Comparison of ENCODE assay signal across 16 cellular contexts in the genomic region with DNA sequence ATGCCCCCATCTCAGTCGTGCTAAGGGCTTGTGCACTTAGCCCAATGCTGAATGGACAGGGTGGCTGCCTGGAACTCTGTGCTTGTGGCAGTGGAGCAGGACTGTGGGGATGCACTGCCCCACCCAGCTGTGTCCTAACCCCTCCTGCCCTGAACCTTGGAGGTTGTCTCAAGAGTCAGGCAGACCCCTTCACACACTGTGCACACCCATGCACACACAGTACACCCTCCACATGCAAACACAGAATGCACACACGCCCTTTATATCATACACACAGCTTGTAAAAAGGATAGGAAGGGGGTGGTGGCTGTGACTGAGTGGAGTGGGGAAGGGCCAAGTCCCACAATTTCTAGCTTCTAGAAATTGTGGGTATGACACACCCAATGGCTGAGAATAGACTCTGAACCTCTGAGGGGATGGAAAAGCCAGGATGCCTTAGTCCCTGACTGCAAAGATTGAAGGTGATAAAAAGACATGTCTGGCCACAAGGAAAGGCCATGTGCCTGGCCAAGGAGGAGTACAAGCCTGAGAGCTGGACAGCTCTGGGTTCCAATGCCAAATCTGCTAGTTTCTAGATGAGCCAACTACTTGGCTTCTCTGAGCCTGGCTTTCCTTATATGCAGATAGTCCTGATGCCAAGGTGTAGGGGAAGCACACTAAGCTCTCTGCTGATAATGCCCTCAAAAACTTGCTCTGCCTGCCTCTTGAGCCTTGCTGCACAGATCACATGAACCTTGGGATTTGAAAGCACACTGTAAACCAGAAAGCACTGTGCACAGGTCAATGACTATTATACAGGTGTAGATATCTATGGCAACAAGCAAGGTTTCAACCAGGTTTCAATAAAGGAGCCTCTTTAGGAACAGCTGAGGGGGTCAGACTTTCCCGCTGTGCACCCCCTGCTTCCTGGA. TPM values are rescaled to one million over a fixed set of nuclear protein-coding genes. Genes with fewer than 3 reads are reported as not detected.
DNase-seq lines count a peak whose midpoint lies in the region; ATAC-seq and TF ChIP-seq lines count a peak whose summit lies in the region.
"Had no signal": no experiment of that assay in that cellular context is flagged by ENCODE, and none has a peak within 500 bp of the region (broad histone marks: within the 10 kb centered on the region; RNA-seq: fewer than 3 reads in every experiment).

No MANE protein-coding gene starts in this region.

- peaks cover 40% of the 10 kb centered on the region for H3K79me2 ChIP-seq in PC-9 (ENCODE audit: low read depth)

- no peaks in the 10 kb centered on the region for H3K9me3 ChIP-seq in PC-9 (ENCODE audit: insufficient read depth, low read depth)
- no peaks in the 10 kb centered on the region for H3K9me3 ChIP-seq in right cardiac atrium (ENCODE audit: control insufficient read depth, low read length)

- no peaks in the 10 kb centered on the region for H3K36me3 Mint-ChIP-seq in osteocyte (ENCODE audit: unreplicated experiment)
- no peaks in the 10 kb centered on the region for H3K36me3 Mint-ChIP-seq in activated CD4-positive, alpha-beta T cell treated with anti-CD3 and anti-CD28 coated beads, Interleukin-2, amount 10 ng/mL, durations not matched to agents 7 days and 5 days (ENCODE audit: low read depth)
- H3K36me3 Mint-ChIP-seq: T-cell had no signal

- H3K9me3 Mint-ChIP-seq in osteocyte (ENCODE audit: unreplicated experiment), result no peaks in the 10 kb centered on the region
- no peaks in the 10 kb centered on the region for H3K9me3 Mint-ChIP-seq in activated CD4-positive, alpha-beta T cell treated with anti-CD3 and anti-CD28 coated beads, Interleukin-2, amount 10 ng/mL, durations not matched to agents 7 days and 5 days
- H3K9me3 Mint-ChIP-seq: activated T-cell treated with anti-CD3 and anti-CD28 coated beads, Interleukin-2, amount 50 U/mL, for 72 hours; effector memory CD8-positive, alpha-beta T cell; T-cell had no signal

- peak; percentile 37 to 40 for ATAC-seq in right cardiac atrium
- ATAC-seq: activated T-cell treated with anti-CD3 and anti-CD28 coated beads, Interleukin-2, amount 50 U/mL, for 72 hours; effector memory CD8-positive, alpha-beta T cell; T-cell had no signal

- no peak overlapping the region for H2AFZ ChIP-seq in PC-9

- BruUV-seq in PC-9 (replicated peaks; lab: Mats Ljungman, UMichigan), result no TSS peak

- H3K9me2 ChIP-seq in PC-9 (ENCODE audit: insufficient read depth), result no peaks in the 10 kb centered on the region

- H3K27ac Mint-ChIP-seq in osteocyte (ENCODE audit: unreplicated experiment), result peak overlapping the region; percentile 27
- H3K27ac Mint-ChIP-seq in activated CD4-positive, alpha-beta T cell treated with anti-CD3 and anti-CD28 coated beads, Interleukin-2, amount 10 ng/mL, durations not matched to agents 7 days and 5 days, result no peak overlapping the region
- H3K27ac Mint-ChIP-seq: activated T-cell treated with anti-CD3 and anti-CD28 coated beads, Interleukin-2, amount 50 U/mL, for 72 hours; effector memory CD8-positive, alpha-beta T cell; T-cell had no signal

- H3K4me1 ChIP-seq in PC-9 (replicated peaks; ENCODE audit: insufficient read depth) (peaks cover 68% of the 10 kb centered on the region), right cardiac atrium (ENCODE audit: control insufficient read depth, insufficient read depth, low read length) (peaks cover 2% of the 10 kb centered on the region)

- peaks cover 22% of the 10 kb centered on the region for H3K4me1 Mint-ChIP-seq in osteocyte (ENCODE audit: unreplicated experiment)
- no peaks in the 10 kb centered on the region for H3K4me1 Mint-ChIP-seq in activated CD4-positive, alpha-beta T cell treated with anti-CD3 and anti-CD28 coated beads, Interleukin-2, amount 10 ng/mL, durations not matched to agents 7 days and 5 days
- H3K4me1 Mint-ChIP-seq: T-cell had no signal

- H3K27me3 Mint-ChIP-seq in osteocyte (ENCODE audit: unreplicated experiment), result no peaks in the 10 kb centered on the region
- H3K27me3 Mint-ChIP-seq in activated CD4-positive, alpha-beta T cell treated with anti-CD3 and anti-CD28 coated beads, Interleukin-2, amount 10 ng/mL, durations not matched to agents 7 days and 5 days, result peaks cover 2% of the 10 kb centered on the region

- H3K27me3 ChIP-seq in PC-9 (ENCODE audit: insufficient read depth, low read depth) (no peaks in the 10 kb centered on the region), right cardiac atrium (ENCODE audit: control insufficient read depth, insufficient read depth) (no peaks in the 10 kb centered on the region)

- in situ Hi-C loops in G401 (cut with HindIII; ENCODE audit: low sequenced_read_pairs), result no loop called here
- in situ Hi-C loops in KBM-7 (cut with MboI; ENCODE audit: low pct_unique_long_range_greater_than_20kb, low sequenced_read_pairs), result no loop called here

- peak overlapping the region; percentile 38 for H3K4me2 ChIP-seq in PC-9

- peak overlapping the region; percentile 93 for H3K27ac ChIP-seq in PC-9
- no peak overlapping the region for H3K27ac ChIP-seq in right cardiac atrium (ENCODE audit: low read length)

- DNase-seq in G401 (ENCODE audit: low spot score), result peak; percentile 48
- DNase-seq in PC-9, result peak in 1 of 2 experiments; percentile 74
- DNase-seq in right cardiac atrium, result no peak
- DNase-seq in osteocyte (ENCODE audit: extremely low spot score, unreplicated experiment), result no peak
- DNase-seq in KBM-7, result no peak
- no peak for DNase-seq in activated CD4-positive, alpha-beta T cell treated with anti-CD3 and anti-CD28 coated beads, Interleukin-2, amount 10 ng/mL, durations not matched to agents 7 days and 5 days
- no peak for DNase-seq in NCI-H146 treated with DMSO at 0.1 percent for 48 hours (lab: John Stamatoyannopoulos, UW; ENCODE audit: unreplicated experiment)
- DNase-seq in activated CD8-positive, alpha-beta memory T cell treated with anti-CD3 and anti-CD28 coated beads, Interleukin-2, amount 50 U/mL, for 48 hours, result no peak
- DNase-seq: activated T-cell treated with anti-CD3 and anti-CD28 coated beads, Interleukin-2, amount 50 U/mL, for 72 hours; C1 segment of cervical spinal cord; effector memory CD8-positive, alpha-beta T cell; NCI-H1436 treated with DMSO at 0.1 percent for 48 hours; stimulated activated CD4-positive, alpha-beta T cell treated with anti-CD3 and anti-CD28 coated beads, Interleukin-4, amount 100 ng/mL, for 4 hours; T-cell had no signal

- intact Hi-C loops in PC-9 (cut with micrococcal nuclease; ENCODE audit: unreplicated experiment) (no loop called here), right cardiac atrium (cut with DNase I) (no loop called here)

- H3K4me3 ChIP-seq in PC-9 (no peak overlapping the region; the same call in 1 of the 2 replicates), right cardiac atrium (ENCODE audit: low read length) (no peak overlapping the region)

- TF ChIP-seq CTCF in PC-9 (conservative IDR thresholded peaks at IDR 0.05) (no peak), osteocyte (IDR thresholded peaks at IDR 0.05) (no peak)

- H3F3A ChIP-seq in PC-9 (ENCODE audit: insufficient read depth, low read depth), result peaks cover 83% of the 10 kb centered on the region

- H3K4me3 Mint-ChIP-seq in osteocyte (ENCODE audit: unreplicated experiment), result no peak overlapping the region
- H3K4me3 Mint-ChIP-seq in activated CD4-positive, alpha-beta T cell treated with anti-CD3 and anti-CD28 coated beads, Interleukin-2, amount 10 ng/mL, durations not matched to agents 7 days and 5 days, result no peak overlapping the region
- H3K4me3 Mint-ChIP-seq: activated T-cell treated with anti-CD3 and anti-CD28 coated beads, Interleukin-2, amount 50 U/mL, for 72 hours; effector memory CD8-positive, alpha-beta T cell; T-cell had no signal

- CTCF ChIA-PET in PC-9 (lab: Charles Lee), result interaction anchor here (0.6 to 1.6 kb wide), 4 partner anchors 11 to 425 kb away, joined by 3 to 7 read pairs (median 4); no protein-coding TSS in a partner anchor
- CTCF ChIA-PET in activated CD4-positive, alpha-beta T cell treated with anti-CD3 and anti-CD28 coated beads, Interleukin-2, amount 10 ng/mL, durations not matched to agents 7 days and 5 days (lab: Charles Lee), result interaction anchor here (0.5 to 3.4 kb wide), 10 partner anchors 10 to 1691 kb away, joined by 3 to 19 read pairs (median 4); no protein-coding TSS in a partner anchor

- H3K36me3 ChIP-seq in PC-9 (ENCODE audit: low read depth), result peaks cover 46% of the 10 kb centered on the region

- 74% methylated on average over 3 of the region's 3 CpGs for WGBS in right cardiac atrium

- POLR2A ChIA-PET in PC-9 (lab: Charles Lee; ENCODE audit: unreplicated experiment), result interaction anchor here (0.5 to 2.5 kb wide), 15 partner anchors 9 to 750 kb away, joined by 3 to 19 read pairs (median 6); a partner anchor contains a TSS
- POLR2A ChIA-PET in activated CD4-positive, alpha-beta T cell treated with anti-CD3 and anti-CD28 coated beads, Interleukin-2, amount 10 ng/mL, durations not matched to agents 7 days and 5 days (lab: Charles Lee), result no interaction called here

- H4K20me1 ChIP-seq in PC-9 (ENCODE audit: insufficient read depth), result peaks cover 58% of the 10 kb centered on the region

RNA-seq across cellular contexts. Expression of a gene that starts 8.4 kb away (rescaled TPM):
- total RNA-seq in G401 (2014; rRNA removed; shearing (Covaris generic)), result 3,912 and 3,929 TPM in 2 replicates
- total RNA-seq in PC-9 (2021), result 2,689 and 2,962 TPM in 2 replicates
- total RNA-seq in right cardiac atrium, result 100 to 1,000 TPM; 104 to 259 (median 212) TPM
- polyA plus RNA-seq in right cardiac atrium, result 282 TPM
- total RNA-seq in osteocyte, result 18.6 and 19.8 TPM in 2 replicates
- under 1 TPM; 0.15 to 0.57 TPM for total RNA-seq in activated CD4-positive, alpha-beta T cell treated with anti-CD3 and anti-CD28 coated beads, Interleukin-2, amount 10 ng/mL, durations not matched to agents 7 days and 5 days

RNA-seq across cellular contexts. Expression of a gene that starts 47.7 kb away (rescaled TPM):
- 0.61 TPM in 1 of 2 replicates, not detected in the other for total RNA-seq in G401 (2014; rRNA removed; shearing (Covaris generic))
- total RNA-seq in PC-9 (2021) (1.5 and 1.7 TPM in 2 replicates), right cardiac atrium (not detected), osteocyte (not detected in 2 replicates)
- polyA plus RNA-seq in right cardiac atrium, result 0.02 TPM
- not detected for total RNA-seq in activated CD4-positive, alpha-beta T cell treated with anti-CD3 and anti-CD28 coated beads, Interleukin-2, amount 10 ng/mL, durations not matched to agents 7 days and 5 days
- total RNA-seq: activated T-cell treated with anti-CD3 and anti-CD28 coated beads, Interleukin-2, amount 50 U/mL, for 72 hours; glomerular endothelial cell; posterior vena cava; T-cell had no signal

RNA-seq across cellular contexts. Expression of a gene that starts 52.5 kb away (rescaled TPM):
- total RNA-seq in G401 (2014; rRNA removed; shearing (Covaris generic)), result 843 and 873 TPM in 2 replicates
- total RNA-seq in PC-9 (2021) (2,869 and 2,977 TPM in 2 replicates), right cardiac atrium (10 to 100 TPM; 17.9 to 44.4 (median 31.7) TPM), osteocyte (69.2 and 72.5 TPM in 2 replicates)
- 46.7 TPM for polyA plus RNA-seq in right cardiac atrium
- 1 to 10 TPM in 1 of 2 experiments, under 1 TPM in 1; 0.65 to 1.3 TPM for total RNA-seq in activated CD4-positive, alpha-beta T cell treated with anti-CD3 and anti-CD28 coated beads, Interleukin-2, amount 10 ng/mL, durations not matched to agents 7 days and 5 days

Comparison
In these comparisons a context has a peak if more than half of its experiments do, and no peak if none do; other contexts are left out.
1. RNA of a gene that starts 8.4 kb away (total RNA-seq): 3,912 to 3,929 TPM in G401, 2,689 to 2,962 TPM in PC-9, 104 to 259 TPM in right cardiac atrium and 18.6 to 19.8 TPM in osteocyte; 0.15 to 0.57 TPM in activated CD4-positive, alpha-beta T cell treated with anti-CD3 and anti-CD28 coated beads, Interleukin-2, amount 10 ng/mL, durations not matched to agents 7 days and 5 days; every median in the first group is over 10 times any median in the second.
2. RNA of a gene that starts 52.5 kb away (total RNA-seq): 2,869 to 2,977 TPM in PC-9 and 843 to 873 TPM in G401; 69.2 to 72.5 TPM in osteocyte, 17.9 to 44.4 TPM in right cardiac atrium and 0.65 to 1.3 TPM in activated CD4-positive, alpha-beta T cell treated with anti-CD3 and anti-CD28 coated beads, Interleukin-2, amount 10 ng/mL, durations not matched to agents 7 days and 5 days; every median in the first group is over 10 times any median in the second.